ENCODE assay signal across 8 cellular contexts in the genomic region with DNA sequence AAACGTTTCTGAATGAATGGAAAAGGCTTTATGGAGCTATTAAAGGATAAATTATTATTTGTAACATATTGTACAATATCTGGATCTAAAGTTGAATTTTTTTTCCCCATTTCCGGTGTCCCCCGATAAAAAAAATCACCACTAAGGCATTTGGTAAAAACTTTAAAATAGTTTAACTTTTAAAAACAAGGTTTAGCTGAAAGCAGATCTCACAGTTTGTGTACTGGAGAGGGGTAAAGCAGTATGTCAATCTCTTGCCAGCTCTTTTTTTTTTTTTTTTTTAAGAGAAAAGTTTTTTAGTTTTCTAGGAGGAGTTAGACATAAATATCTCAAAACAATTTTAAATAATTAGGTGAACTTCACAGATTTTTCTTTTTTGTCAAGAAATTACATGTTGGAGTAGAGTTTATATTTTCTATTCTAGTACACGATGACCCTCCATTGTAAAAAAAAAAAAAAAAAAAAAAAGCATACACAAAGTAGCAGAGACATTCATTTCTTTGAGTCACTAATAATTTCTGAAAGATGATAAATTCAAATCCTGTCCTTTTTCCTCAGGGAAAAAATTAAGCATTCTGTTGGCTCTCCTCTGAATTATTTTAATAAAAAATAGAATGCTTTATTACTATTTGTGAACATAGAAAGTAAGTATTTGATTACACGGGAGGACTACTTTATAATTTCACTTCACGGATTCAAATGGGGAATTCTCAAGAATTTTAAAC. TPM values are rescaled to one million over a fixed set of nuclear protein-coding genes. Genes with fewer than 3 reads are reported as not detected.
DNase-seq lines count a peak whose midpoint lies in the region; ATAC-seq and TF ChIP-seq lines count a peak whose summit lies in the region.

No MANE protein-coding gene starts in this region.

- TF ChIP-seq CTCF in thyroid gland (IDR thresholded peaks at IDR 0.05): no peak

- H3K9ac ChIP-seq in adipocyte (ENCODE audit: low read length): peak overlapping the region; percentile 95

- H3K4me1 Mint-ChIP-seq in activated T-cell treated with anti-CD3 and anti-CD28 coated beads, Interleukin-2, amount 50 U/mL, for 4 hours (ENCODE audit: low read depth): peaks cover 30% of the 10 kb centered on the region

- intact Hi-C loops in thyroid gland (cut with DNase I): no loop called here

- 42 to 44% methylated on average over 6 of the region's 6 CpGs for WGBS in thyroid gland, 2 donors

- peaks cover 3% of the 10 kb centered on the region for H3K27me3 Mint-ChIP-seq in activated T-cell treated with anti-CD3 and anti-CD28 coated beads, Interleukin-2, amount 50 U/mL, for 4 hours (ENCODE audit: low read depth)

- H3K4me3 ChIP-seq in adipocyte (ENCODE audit: low read length): peak overlapping the region; percentile 90
- peak overlapping the region in 2 of 3 donors; percentile 7 to 44 for H3K4me3 ChIP-seq in thyroid gland (replicated peaks in 1 of 3)

- H3K4me1 ChIP-seq in adipocyte (ENCODE audit: control insufficient read depth, insufficient read depth, low read length): peaks cover 21% of the 10 kb centered on the region
- peaks cover 9 to 12% of the 10 kb centered on the region in 2 donors for H3K4me1 ChIP-seq in thyroid gland

- TF ChIP-seq POLR2A in thyroid gland (IDR thresholded peaks at IDR 0.05): no peak

- H3K27me3 ChIP-seq in adipocyte (replicated peaks; ENCODE audit: control insufficient read depth, insufficient read depth, low read length) (no peaks in the 10 kb centered on the region), layer of hippocampus (ENCODE audit: control insufficient read depth, insufficient read depth, low read length) (no peaks in the 10 kb centered on the region), thyroid gland (no peaks in the 10 kb centered on the region)

- H3K36me3 Mint-ChIP-seq in activated T-cell treated with anti-CD3 and anti-CD28 coated beads, Interleukin-2, amount 50 U/mL, for 4 hours (ENCODE audit: insufficient read depth): no peaks in the 10 kb centered on the region

- H3K36me3 ChIP-seq in adipocyte (ENCODE audit: control insufficient read depth, insufficient read depth, low read length, severe bottlenecking) (no peaks in the 10 kb centered on the region), thyroid gland (no peaks in the 10 kb centered on the region)

- H3K9me3 ChIP-seq in adipocyte (ENCODE audit: control insufficient read depth, low read length) (no peaks in the 10 kb centered on the region), thyroid gland (no peaks in the 10 kb centered on the region)

- no peaks in the 10 kb centered on the region for H3K9me3 Mint-ChIP-seq in activated T-cell treated with anti-CD3 and anti-CD28 coated beads, Interleukin-2, amount 50 U/mL, for 4 hours

- no peak for DNase-seq in activated T-cell treated with anti-CD3 and anti-CD28 coated beads, Interleukin-2, amount 50 U/mL, for 4 hours
- DNase-seq in activated T-cell treated with anti-CD3 and anti-CD28 coated beads, Interleukin-2, amount 50 U/mL, for 1 hour: no peak
- DNase-seq in adipocyte (ENCODE audit: low read depth): peak; percentile 30
- no peak for DNase-seq in thyroid gland
- no peak for DNase-seq in hypothalamus (lab: John Stamatoyannopoulos, UW)
- no peak for DNase-seq in DMS153 treated with DMSO at 0.1 percent for 48 hours (lab: John Stamatoyannopoulos, UW; ENCODE audit: unreplicated experiment)

- no peak for ATAC-seq in activated T-cell treated with anti-CD3 and anti-CD28 coated beads, Interleukin-2, amount 50 U/mL, for 4 hours
- ATAC-seq in GM21390 (IDR thresholded peaks at IDR 0.05; ENCODE audit: unreplicated experiment): no peak

- H3K4me3 Mint-ChIP-seq in activated T-cell treated with anti-CD3 and anti-CD28 coated beads, Interleukin-2, amount 50 U/mL, for 4 hours: peak overlapping the region; percentile 98

- H3K27ac ChIP-seq in layer of hippocampus (ENCODE audit: low read depth, low read length) (peak overlapping the region; percentile 99), thyroid gland (peak overlapping the region; percentile 96 to 99 (median 98))

RNA-seq across cellular contexts. Expression of a gene that starts 1.9 kb away (rescaled TPM):
- 10 to 100 TPM; 10.1 to 18.5 (median 16.2) TPM for total RNA-seq in activated T-cell treated with anti-CD3 and anti-CD28 coated beads, Interleukin-2, amount 50 U/mL, for 4 hours
- 100 to 1,000 TPM; 111 to 182 (median 154) TPM for total RNA-seq in thyroid gland

Comparison
In these comparisons a context has a peak if more than half of its experiments do, and no peak if none do; other contexts are left out.
1. RNA of a gene that starts 1.9 kb away (total RNA-seq): 111 to 182 TPM in thyroid gland; 10.1 to 18.5 TPM in activated T-cell treated with anti-CD3 and anti-CD28 coated beads, Interleukin-2, amount 50 U/mL, for 4 hours; every median in the first group is over 4 times any median in the second.